22 cellular contexts compared by ENCODE assay signal in genomic region chr2:26459991-26460612, GRCh38. TPM values are rescaled to one million over a fixed set of nuclear protein-coding genes. Genes with fewer than 3 reads are reported as not detected.
A peak's percentile ranks its signal among the peaks of the same experiment; 100 is the strongest.
DNase-seq lines count a peak whose midpoint lies in the region; ATAC-seq, FAIRE-seq and TF ChIP-seq lines count a peak whose summit lies in the region.
"Had no signal": no experiment of that assay in that cellular context is flagged by ENCODE, and none has a peak within 500 bp of the region (broad histone marks: within the 10 kb centered on the region; RNA-seq: fewer than 3 reads in every experiment).

No MANE protein-coding gene starts in this region.

- 0 out of 2 replicates have a peak overlapping the region, but pooled peaks have one; percentile 11 for H2AFZ ChIP-seq in H1 (ENCODE audit: low read length)
- no peak overlapping the region for H2AFZ ChIP-seq in neural progenitor cell (replicated peaks)

- WGBS in H1 (ENCODE audit: extremely low coverage in 1 of 2, insufficient coverage in 1 of 2, insufficient read length in 1 of 2, insufficient replicate concordance in 2 of 2, low coverage in 1 of 2, low lambda C conversion rate in 2 of 2, missing lambda C conversion rate in 1 of 2), 2 experiments, result 78% methylated on average over 14 of the region's 15 CpGs; no CpG with 5 or more reads in 1 of the 2 experiments

- no peak overlapping the region for H2BK5ac ChIP-seq in H1 (ENCODE audit: low read depth, low read length)

- H4K8ac ChIP-seq in H1 (ENCODE audit: extremely low read depth, insufficient read depth, low read length), result no peak overlapping the region

- no peak for FAIRE-seq in H1 (lab: Jason Lieb, UNC)

- peaks cover 13% of the 10 kb centered on the region for H3F3A ChIP-seq in neural progenitor cell (ENCODE audit: low read depth)

- H3K27ac ChIP-seq in H1 (ENCODE audit: low read depth, low read length), result no peak overlapping the region
- H3K27ac ChIP-seq in neural progenitor cell, result no peak overlapping the region
- H3K27ac ChIP-seq: suprapubic skin, vagina had no signal

- no peaks in the 10 kb centered on the region for H3K79me2 ChIP-seq in H1 (ENCODE audit: control insufficient read depth in 1 of 2, insufficient read depth in 2 of 2, low read length in 2 of 2)
- no peaks in the 10 kb centered on the region for H3K79me2 ChIP-seq in neural progenitor cell (ENCODE audit: low read depth)

- H3K27me3 ChIP-seq in H1 (replicated peaks in 1 of 4; ENCODE audit: control insufficient read depth in 3 of 4, extremely low read depth in 1 of 4, insufficient read depth in 3 of 4, low read length in 3 of 4) (no peaks in the 10 kb centered on the region), neural progenitor cell (no peaks in the 10 kb centered on the region)
- H3K27me3 ChIP-seq: suprapubic skin, vagina had no signal

- peak overlapping the region; percentile 23; the same call in 1 of the 2 replicates for H2BK12ac ChIP-seq in H1 (ENCODE audit: low read depth, low read length)

- TF ChIP-seq POLR2A in H1 (IDR thresholded peaks at IDR 0.05; ENCODE audit: control extremely low read depth in 1 of 2, low read depth in 2 of 2, low read length in 2 of 2), result no peak

- TF ChIP-seq EP300 in H1 (IDR thresholded peaks at IDR 0.05; ENCODE audit: borderline replicate concordance in 1 of 2, low read depth in 2 of 2, low read length in 2 of 2), result no peak

- H3K14ac ChIP-seq in H1 (ENCODE audit: insufficient read length), result no peak overlapping the region

- H3K36me3 Mint-ChIP-seq in neural progenitor cell (no peaks in the 10 kb centered on the region), progenitor cell of endocrine pancreas (ENCODE audit: insufficient read depth) (no peaks in the 10 kb centered on the region)
- H3K36me3 Mint-ChIP-seq: CD4-positive, CD25-positive, alpha-beta regulatory T cell had no signal

- H4K20me1 ChIP-seq in H1 (replicated peaks in 1 of 2; ENCODE audit: control insufficient read depth in 1 of 2, insufficient read depth in 2 of 2, low read length in 2 of 2), result no peaks in the 10 kb centered on the region
- no peaks in the 10 kb centered on the region for H4K20me1 ChIP-seq in neural progenitor cell (ENCODE audit: low read depth)

- peak in 1 of 2 experiments; percentile 30; a peak in 1 of 4 replicates for TF ChIP-seq RAD21 in H1 (IDR thresholded peaks at IDR 0.05 in 1 of 2, conservative IDR thresholded peaks at IDR 0.05 in 1 of 2; ENCODE audit: low read depth in 2 of 2, low read length in 2 of 2)

- H3K9me3 Mint-ChIP-seq in neural progenitor cell, result no peaks in the 10 kb centered on the region
- no peaks in the 10 kb centered on the region for H3K9me3 Mint-ChIP-seq in progenitor cell of endocrine pancreas (ENCODE audit: low read depth)
- H3K9me3 Mint-ChIP-seq: activated CD4-positive, alpha-beta T cell treated with anti-CD3 and anti-CD28 coated beads, Interleukin-2, amount 10 ng/mL, durations not matched to agents 24 days and 14 days had no signal

- TF ChIP-seq CTCF in HFF-Myc (IDR thresholded peaks at IDR 0.05; ENCODE audit: low read depth, low read length, missing control alignments) (peak; percentile 27), H1 (IDR thresholded peaks at IDR 0.05; ENCODE audit: control extremely low read depth in 1 of 3, insufficient read depth in 1 of 3, low read depth in 1 of 3, low read length in 3 of 3) (peak in 2 of 3 experiments; percentile 24 to 42; a peak in 2 of 4 replicates), neural progenitor cell (IDR thresholded peaks at IDR 0.05) (no peak), progenitor cell of endocrine pancreas (IDR thresholded peaks at IDR 0.05; ENCODE audit: unreplicated experiment) (no peak)

- H3K4me2 ChIP-seq in H1 (ENCODE audit: insufficient read depth in 1 of 2, low read depth in 2 of 2, low read length in 2 of 2) (no peak overlapping the region), neural progenitor cell (no peak overlapping the region)

- no peak overlapping the region for H3K18ac ChIP-seq in H1 (ENCODE audit: extremely low read depth, low read length)

- no peak overlapping the region for H4K91ac ChIP-seq in H1 (replicated peaks; ENCODE audit: insufficient read length, low read length)

- H2BK20ac ChIP-seq in H1 (ENCODE audit: low read length), result peak overlapping the region; percentile 61; the same call in 1 of the 2 replicates

- no peak for ATAC-seq in HG03280 (IDR thresholded peaks at IDR 0.05; ENCODE audit: unreplicated experiment)
- ATAC-seq: mucosa of descending colon had no signal

- CTCF ChIA-PET in H1 (lab: Charles Lee; ENCODE audit: partially characterized antibody), result interaction anchor here (0.6 to 6.3 kb wide), 17 partner anchors 7 to 225 kb away, joined by 3 to 25 read pairs (median 4); no protein-coding TSS in a partner anchor

- H3K79me1 ChIP-seq in H1 (ENCODE audit: low read depth, low read length), result no peaks in the 10 kb centered on the region

- peak; percentile 0 for DNase-seq in activated CD8-positive, alpha-beta memory T cell treated with anti-CD3 and anti-CD28 coated beads, Interleukin-2, amount 50 U/mL, for 4 hours
- DNase-seq in activated CD8-positive, alpha-beta memory T cell treated with anti-CD3 and anti-CD28 coated beads, Interleukin-2, amount 50 U/mL, for 48 hours, result no peak
- DNase-seq in HFF-Myc (ENCODE audit: extremely low read depth, low read depth) (no peak), H1 (ENCODE audit: low read depth in 1 of 2, low spot score in 2 of 2) (peak in 1 of 2 experiments; percentile 45), neural progenitor cell (ENCODE audit: low spot score) (no peak), progenitor cell of endocrine pancreas (ENCODE audit: low spot score, unreplicated experiment) (no peak), NCI-H774 (lab: John Stamatoyannopoulos, UW) (no peak)
- DNase-seq: activated CD4-positive, alpha-beta T cell treated with anti-CD3 and anti-CD28 coated beads, Interleukin-2, amount 10 ng/mL, durations not matched to agents 24 days and 14 days; activated gamma-delta T cell treated with Interleukin-2 at 50 U/mL for 16 hours; CD4-positive, CD25-positive, alpha-beta regulatory T cell; DMS153; mucosa of descending colon; NCI-H1105 treated with DMSO at 0.1 percent for 48 hours; NCI-H2107; NCI-H510A had no signal

- no peak overlapping the region for H4K5ac ChIP-seq in H1 (ENCODE audit: insufficient read length, low read depth, low read length)

- no peak overlapping the region for H3K56ac ChIP-seq in H1 (replicated peaks; ENCODE audit: insufficient read length, low read depth, low read length)

- no peaks in the 10 kb centered on the region for H3K23me2 ChIP-seq in H1 (ENCODE audit: low read depth, low read length)

- no peak overlapping the region for H2BK120ac ChIP-seq in H1 (replicated peaks; ENCODE audit: low read depth, low read length)

- H3K9me3 ChIP-seq in H1 (ENCODE audit: insufficient read depth in 2 of 2, low read depth in 1 of 2, low read length in 1 of 2), result no peaks in the 10 kb centered on the region
- no peaks in the 10 kb centered on the region for H3K9me3 ChIP-seq in neural progenitor cell (ENCODE audit: low read depth)
- H3K9me3 ChIP-seq: mucosa of descending colon, suprapubic skin, vagina had no signal

- H3K36me3 ChIP-seq in H1 (ENCODE audit: control insufficient read depth in 2 of 4, insufficient read depth in 4 of 4, low read length in 3 of 4), result no peaks in the 10 kb centered on the region
- no peaks in the 10 kb centered on the region for H3K36me3 ChIP-seq in neural progenitor cell
- H3K36me3 ChIP-seq: suprapubic skin, vagina had no signal

- POLR2A ChIA-PET in H1 (lab: Charles Lee; ENCODE audit: partially characterized antibody), result no interaction called here

- H3K4ac ChIP-seq in H1 (replicated peaks; ENCODE audit: insufficient read length, low read depth, low read length), result no peak overlapping the region

- H3K9ac ChIP-seq in H1 (replicated peaks in 1 of 4; ENCODE audit: extremely low read depth in 1 of 4, low read depth in 3 of 4, low read length in 3 of 4) (no peak overlapping the region), neural progenitor cell (no peak overlapping the region)

- H3K27ac Mint-ChIP-seq in neural progenitor cell, result peak overlapping the region; percentile 74
- no peak overlapping the region for H3K27ac Mint-ChIP-seq in progenitor cell of endocrine pancreas
- H3K27ac Mint-ChIP-seq: activated CD4-positive, alpha-beta T cell treated with anti-CD3 and anti-CD28 coated beads, Interleukin-2, amount 10 ng/mL, durations not matched to agents 24 days and 14 days had no signal

- H3K4me3 ChIP-seq in HFF-Myc (replicated peaks; ENCODE audit: low read depth, low read length) (no peak overlapping the region), H1 (ENCODE audit: extremely low read depth in 1 of 4, insufficient read depth in 2 of 4, low read depth in 3 of 4, low read length in 4 of 4) (no peak overlapping the region), neural progenitor cell (no peak overlapping the region)
- H3K4me3 ChIP-seq: mucosa of descending colon, suprapubic skin, vagina had no signal

- peaks cover 3% of the 10 kb centered on the region for H3K27me3 Mint-ChIP-seq in neural progenitor cell (ENCODE audit: insufficient read depth, low read depth)
- peaks cover 8% of the 10 kb centered on the region for H3K27me3 Mint-ChIP-seq in progenitor cell of endocrine pancreas
- H3K27me3 Mint-ChIP-seq: activated CD4-positive, alpha-beta T cell treated with anti-CD3 and anti-CD28 coated beads, Interleukin-2, amount 10 ng/mL, durations not matched to agents 24 days and 14 days had no signal

- H3K4me3 Mint-ChIP-seq in neural progenitor cell, result no peak overlapping the region
- no peak overlapping the region for H3K4me3 Mint-ChIP-seq in progenitor cell of endocrine pancreas (ENCODE audit: low read depth)
- H3K4me3 Mint-ChIP-seq: activated CD4-positive, alpha-beta T cell treated with anti-CD3 and anti-CD28 coated beads, Interleukin-2, amount 10 ng/mL, durations not matched to agents 24 days and 14 days; CD4-positive, CD25-positive, alpha-beta regulatory T cell had no signal

- no peak overlapping the region for H2AK5ac ChIP-seq in H1 (ENCODE audit: low read depth, low read length)

- H3K23ac ChIP-seq in H1 (ENCODE audit: insufficient read length), result no peak overlapping the region

- peak overlapping the region; percentile 92 for H2BK15ac ChIP-seq in H1 (ENCODE audit: low read length)

- peaks cover 0 to 23% (median 3%) of the 10 kb centered on the region in 4 experiments; a peak in 6 of 7 replicates for H3K4me1 ChIP-seq in H1 (replicated peaks in 1 of 4; ENCODE audit: control insufficient read depth in 3 of 4, insufficient read depth in 4 of 4, low read length in 3 of 4)
- peaks cover 27% of the 10 kb centered on the region for H3K4me1 ChIP-seq in neural progenitor cell
- H3K4me1 ChIP-seq: vagina had no signal

- peaks cover 45% of the 10 kb centered on the region for H3K4me1 Mint-ChIP-seq in neural progenitor cell
- H3K4me1 Mint-ChIP-seq in progenitor cell of endocrine pancreas (ENCODE audit: low read depth), result peaks cover 14% of the 10 kb centered on the region
- H3K4me1 Mint-ChIP-seq: activated CD4-positive, alpha-beta T cell treated with anti-CD3 and anti-CD28 coated beads, Interleukin-2, amount 10 ng/mL, durations not matched to agents 24 days and 14 days; CD4-positive, CD25-positive, alpha-beta regulatory T cell had no signal

RNA-seq across cellular contexts. Expression of gene OTOF, which starts 17.8 kb away (rescaled TPM):
- total RNA-seq in H1 (2021; fragmentation: NEBNext Ultra II Directional; extraction: Animal tissue kit (Norgen Biotek cat#: 25700)), result not detected in 2 replicates
- 0.06 TPM in 2 replicates for polyA plus RNA-seq in H1 (2011; rRNA removed)
- 0.03 TPM for polyA plus RNA-seq in H1 (2011; cell fraction: cytosol; rRNA removed)
- 0.31 TPM for polyA plus RNA-seq in H1 (2011; cell fraction: nucleus; rRNA removed)
- polyA plus RNA-seq in H1 (2012, experiment 1 of 2), result 0.03 to 0.15 TPM (median 0.07 TPM) in 3 of 4 replicates, not detected in the other
- polyA plus RNA-seq in H1 (2012, experiment 2 of 2), result not detected
- polyA plus RNA-seq in H1 (2013, experiment 1 of 2), result 0.02 TPM
- 0.04 TPM for polyA plus RNA-seq in H1 (2013, experiment 2 of 2)
- polyA minus RNA-seq in H1 (2011; rRNA and poly(A)+ RNA removed), result not detected in 2 replicates
- polyA minus RNA-seq in H1 (2011; cell fraction: cytosol; rRNA and poly(A)+ RNA removed), result not detected
- not detected for polyA minus RNA-seq in H1 (2011; cell fraction: nucleus; rRNA and poly(A)+ RNA removed)
- total RNA-seq in neural progenitor cell (ENCODE audit: low replicate concordance), result 0.36 and 0.84 TPM in 2 replicates
- 0.11 and 0.22 TPM in 2 replicates for total RNA-seq in progenitor cell of endocrine pancreas
- total RNA-seq: A673, chondrocyte had no signal

RNA-seq across cellular contexts. Expression of gene DRC1, which starts 58.4 kb away (rescaled TPM):
- not detected in 2 replicates for total RNA-seq in H1 (2021; fragmentation: NEBNext Ultra II Directional; extraction: Animal tissue kit (Norgen Biotek cat#: 25700))
- 0.08 and 0.11 TPM in 2 replicates for polyA plus RNA-seq in H1 (2011; rRNA removed)
- 0.14 TPM for polyA plus RNA-seq in H1 (2011; cell fraction: cytosol; rRNA removed)
- polyA plus RNA-seq in H1 (2011; cell fraction: nucleus; rRNA removed), result 0.04 TPM
- polyA plus RNA-seq in H1 (2012, experiment 1 of 2), result 0.23 to 0.42 TPM (median 0.31 TPM) in 3 of 4 replicates, not detected in the other
- polyA plus RNA-seq in H1 (2012, experiment 2 of 2), result not detected
- polyA plus RNA-seq in H1 (2013, experiment 1 of 2), result 0.04 TPM
- polyA plus RNA-seq in H1 (2013, experiment 2 of 2), result 0.02 TPM
- not detected in 2 replicates for polyA minus RNA-seq in H1 (2011; rRNA and poly(A)+ RNA removed)
- not detected for polyA minus RNA-seq in H1 (2011; cell fraction: cytosol; rRNA and poly(A)+ RNA removed)
- polyA minus RNA-seq in H1 (2011; cell fraction: nucleus; rRNA and poly(A)+ RNA removed), result not detected
- total RNA-seq in neural progenitor cell (ENCODE audit: low replicate concordance) (0.56 TPM in 1 of 2 replicates, not detected in the other), progenitor cell of endocrine pancreas (0.49 and 0.57 TPM in 2 replicates)
- total RNA-seq: A673; activated CD4-positive, alpha-beta T cell treated with anti-CD3 and anti-CD28 coated beads, Interleukin-2, amount 10 ng/mL, durations not matched to agents 24 days and 14 days; CD4-positive, CD25-positive, alpha-beta regulatory T cell; fibroblast of villous mesenchyme; LHCN-M2; mucosa of descending colon; vagina had no signal
- polyA plus RNA-seq: CD4-positive, CD25-positive, alpha-beta regulatory T cell had no signal

Comparison
In these comparisons a context has a peak if more than half of its experiments do, and no peak if none do; other contexts are left out.
1. CTCF ChIP-seq: peak in HFF-Myc (single experiment) and H1 (2 of 3); none in neural progenitor cell (single experiment) and progenitor cell of endocrine pancreas (single experiment).